Comparison of ENCODE assay signal across 9 cellular contexts in genomic region chr22:19909350-19910179, GRCh38. TPM values are rescaled to one million over a fixed set of nuclear protein-coding genes. Genes with fewer than 3 reads are reported as not detected.
A peak's percentile ranks its signal among the peaks of the same experiment; 100 is the strongest.
DNase-seq lines count a peak whose midpoint lies in the region; ATAC-seq, FAIRE-seq and TF ChIP-seq lines count a peak whose summit lies in the region.
"Had no signal": no experiment of that assay in that cellular context is flagged by ENCODE, and none has a peak within 500 bp of the region (broad histone marks: within the 10 kb centered on the region; RNA-seq: fewer than 3 reads in every experiment).

No MANE protein-coding gene starts in this region.

- H3K27me3 Mint-ChIP-seq in activated CD4-positive, alpha-beta T cell treated with anti-CD3 and anti-CD28 coated beads for 36 hours, result no peaks in the 10 kb centered on the region
- H3K27me3 Mint-ChIP-seq: stimulated activated naive CD8-positive, alpha-beta T cell treated with anti-CD3 and anti-CD28 coated beads, Interleukin-15, Interleukin-2, amounts not matched to agents 100 ng/mL and 50 ng/mL, for 24 hours had no signal

- TF ChIP-seq EP300 in A549 (IDR thresholded peaks at IDR 0.05), result no peak

- peaks cover 20% of the 10 kb centered on the region for H3K36me3 Mint-ChIP-seq in activated CD4-positive, alpha-beta T cell treated with anti-CD3 and anti-CD28 coated beads for 36 hours (ENCODE audit: low read depth)

- TF ChIP-seq RAD21 in A549 (conservative IDR thresholded peaks at IDR 0.05 in 1 of 2, IDR thresholded peaks at IDR 0.05 in 1 of 2), result peak; percentile 92 to 94

- H3K4me1 ChIP-seq in A549, result no peaks in the 10 kb centered on the region

- ATAC-seq in A549, result peak; percentile 92 to 99
- peak; percentile 92 for ATAC-seq in activated CD4-positive, alpha-beta T cell treated with anti-CD3 and anti-CD28 coated beads for 36 hours
- ATAC-seq in left lobe of liver, result peak; percentile 95
- no peak for ATAC-seq in GM21723 (IDR thresholded peaks at IDR 0.05; ENCODE audit: unreplicated experiment)

- H3K4me3 ChIP-seq in A549, result no peak overlapping the region

- TF ChIP-seq CTCF in A549 (IDR thresholded peaks at IDR 0.05), result peak; percentile 75
- TF ChIP-seq CTCF in GM20000 (IDR thresholded peaks at IDR 0.05; ENCODE audit: extremely low read depth, missing control alignments), result peak; percentile 73

- CTCF ChIA-PET in A549 (lab: Yijun Ruan, JAX), result interaction anchor here (0.5 to 9.9 kb wide), 50 partner anchors 8 to 206 kb away, joined by 3 to 215 read pairs (median 4); partner anchors contain the start of genes GNB1L and RTL10
- CTCF ChIA-PET in activated CD4-positive, alpha-beta T cell treated with anti-CD3 and anti-CD28 coated beads for 36 hours (lab: Charles Lee), result interaction anchor here (0.6 to 5.2 kb wide), 24 partner anchors 9 to 976 kb away, joined by 3 to 83 read pairs (median 4); partner anchors contain the start of gene GP1BB

- peak overlapping the region in 1 of 2 experiments; percentile 66; a peak in 3 of 6 replicates for H3K27ac ChIP-seq in A549

- H3K9me3 ChIP-seq in A549, result no peaks in the 10 kb centered on the region

- H3K27ac Mint-ChIP-seq in activated CD4-positive, alpha-beta T cell treated with anti-CD3 and anti-CD28 coated beads for 36 hours, result peak overlapping the region; percentile 45
- H3K27ac Mint-ChIP-seq: stimulated activated naive CD8-positive, alpha-beta T cell treated with anti-CD3 and anti-CD28 coated beads, Interleukin-15, Interleukin-2, amounts not matched to agents 100 ng/mL and 50 ng/mL, for 24 hours had no signal

- no peak overlapping the region for H3K4me2 ChIP-seq in A549

- no peak for FAIRE-seq in A549 (lab: Jason Lieb, UNC)

- H3K9me3 Mint-ChIP-seq in activated CD4-positive, alpha-beta T cell treated with anti-CD3 and anti-CD28 coated beads for 36 hours (ENCODE audit: low read depth), result peaks cover 2% of the 10 kb centered on the region
- H3K9me3 Mint-ChIP-seq: stimulated activated naive CD8-positive, alpha-beta T cell treated with anti-CD3 and anti-CD28 coated beads, Interleukin-15, Interleukin-2, amounts not matched to agents 100 ng/mL and 50 ng/mL, for 24 hours had no signal

- no peak for TF ChIP-seq POLR2A in A549 (IDR thresholded peaks at IDR 0.05; ENCODE audit: low read length)

- H3K4me3 Mint-ChIP-seq in activated CD4-positive, alpha-beta T cell treated with anti-CD3 and anti-CD28 coated beads for 36 hours, result no peak overlapping the region
- H3K4me3 Mint-ChIP-seq: stimulated activated naive CD8-positive, alpha-beta T cell treated with anti-CD3 and anti-CD28 coated beads, Interleukin-15, Interleukin-2, amounts not matched to agents 100 ng/mL and 50 ng/mL, for 24 hours had no signal

- peaks cover 8% of the 10 kb centered on the region for H3K4me1 Mint-ChIP-seq in activated CD4-positive, alpha-beta T cell treated with anti-CD3 and anti-CD28 coated beads for 36 hours

- POLR2A ChIA-PET in A549 (lab: Yijun Ruan, JAX), result interaction anchor here (0.6 to 0.8 kb wide), 2 partner anchors 14 to 179 kb away, joined by 4 to 8 read pairs; no protein-coding TSS in a partner anchor
- POLR2A ChIA-PET in activated CD4-positive, alpha-beta T cell treated with anti-CD3 and anti-CD28 coated beads for 36 hours (lab: Charles Lee), result interaction anchor here (0.8 to 0.9 kb wide), 2 partner anchors 54 to 179 kb away, joined by 5 to 7 read pairs; no protein-coding TSS in a partner anchor

- intact Hi-C loops in activated CD4-positive, alpha-beta T cell treated with anti-CD3 and anti-CD28 coated beads for 36 hours (cut with DNase I, micrococcal nuclease), result loop anchor here (1.0 to 2.0 kb wide), 3 partner anchors 65 to 179 kb away; no protein-coding TSS in a partner anchor

- DNase-seq in A549 (ENCODE audit: low read depth in 1 of 2, low spot score in 1 of 2) (peak; percentile 60 to 68), GM20000 (ENCODE audit: low spot score) (peak; percentile 89), NCI-H524 treated with DMSO at 0.1 percent for 48 hours (lab: John Stamatoyannopoulos, UW) (peak; percentile 23), cerebellum (ENCODE audit: low spot score) (peak; percentile 86), left lobe of liver (ENCODE audit: low spot score) (peak; percentile 73)
- DNase-seq in activated CD4-positive, alpha-beta T cell treated with anti-CD3 and anti-CD28 coated beads for 36 hours, result peak; percentile 92
- peak; percentile 87 for DNase-seq in stimulated activated CD4-positive, alpha-beta T cell treated with anti-CD3 and anti-CD28 coated beads, Interleukin-4, amount 100 ng/mL, for 24 hours

- WGBS in A549 (ENCODE audit: missing lambda C conversion rate), result 33% methylated on average over 6 of the region's 6 CpGs

TF ChIP-seq in A549, 52 proteins besides CTCF, POLR2A, EP300 and RAD21:
- peak; percentile 90 for TF ChIP-seq SMC3 (IDR thresholded peaks at IDR 0.05)
- TF ChIP-seq EHMT2 (IDR thresholded peaks at IDR 0.05; ENCODE audit: low read depth), result no peak

RNA-seq across cellular contexts. Expression of gene COMT, which starts 32.0 kb away (rescaled TPM):
- polyA plus RNA-seq in A549 (2011; rRNA removed) (69.5 and 72.3 TPM in 2 replicates), A549 (2017; fragmentation: RNase III; extraction: RNeasy Plus Mini Kit Qiagen cat#74134 plus additional on column Dnase treatment) (113 to 135 TPM (median 125 TPM) in 3 replicates)
- 269 and 292 TPM in 2 replicates for polyA plus RNA-seq in A549 (2012; cell fraction: cytosol; rRNA removed)
- polyA plus RNA-seq in A549 (2012; cell fraction: nucleus; rRNA removed), result 253 and 314 TPM in 2 replicates
- polyA minus RNA-seq in A549 (2011; rRNA and poly(A)+ RNA removed), result 21.7 and 39.3 TPM in 2 replicates
- total RNA-seq in activated CD4-positive, alpha-beta T cell treated with anti-CD3 and anti-CD28 coated beads for 36 hours, result 10 to 100 TPM; 63.5 to 78.5 TPM
- total RNA-seq in cerebellum (39.5 TPM), left lobe of liver (145 TPM)

RNA-seq across cellular contexts. Expression of gene TXNRD2, which starts 32.1 kb away (rescaled TPM):
- polyA plus RNA-seq in A549 (2011; rRNA removed) (15.5 and 16.3 TPM in 2 replicates), A549 (2017; fragmentation: RNase III; extraction: RNeasy Plus Mini Kit Qiagen cat#74134 plus additional on column Dnase treatment) (25.6 to 29.3 TPM (median 25.6 TPM) in 3 replicates)
- polyA plus RNA-seq in A549 (2012; cell fraction: cytosol; rRNA removed), result 60.5 and 68.7 TPM in 2 replicates
- 95.7 and 112 TPM in 2 replicates for polyA plus RNA-seq in A549 (2012; cell fraction: nucleus; rRNA removed)
- polyA minus RNA-seq in A549 (2011; rRNA and poly(A)+ RNA removed), result 15.1 and 19.5 TPM in 2 replicates
- 10 to 100 TPM; 24.1 to 25.3 TPM for total RNA-seq in activated CD4-positive, alpha-beta T cell treated with anti-CD3 and anti-CD28 coated beads for 36 hours
- total RNA-seq in cerebellum (9.5 TPM), left lobe of liver (44.6 TPM)

RNA-seq across cellular contexts. Expression of gene GNB1L, which starts 54.9 kb away (rescaled TPM):
- polyA plus RNA-seq in A549 (2011; rRNA removed) (1.6 and 1.8 TPM in 2 replicates), A549 (2017; fragmentation: RNase III; extraction: RNeasy Plus Mini Kit Qiagen cat#74134 plus additional on column Dnase treatment) (8.2 to 10.3 TPM (median 8.9 TPM) in 3 replicates)
- polyA plus RNA-seq in A549 (2012; cell fraction: cytosol; rRNA removed), result 11.3 and 16.1 TPM in 2 replicates
- polyA plus RNA-seq in A549 (2012; cell fraction: nucleus; rRNA removed), result 14.3 and 27.3 TPM in 2 replicates
- 0.45 and 0.58 TPM in 2 replicates for polyA minus RNA-seq in A549 (2011; rRNA and poly(A)+ RNA removed)
- total RNA-seq in activated CD4-positive, alpha-beta T cell treated with anti-CD3 and anti-CD28 coated beads for 36 hours, result 10 to 100 TPM in 1 of 2 experiments, 1 to 10 TPM in 1; 7.6 to 12.4 TPM
- total RNA-seq in cerebellum (4.9 TPM), left lobe of liver (4.3 TPM)

RNA-seq across cellular contexts. Expression of gene RTL10, which starts 54.9 kb away (rescaled TPM):
- polyA plus RNA-seq in A549 (2011; rRNA removed) (4.4 and 4.5 TPM in 2 replicates), A549 (2017; fragmentation: RNase III; extraction: RNeasy Plus Mini Kit Qiagen cat#74134 plus additional on column Dnase treatment) (5.1 to 5.3 TPM (median 5.1 TPM) in 3 replicates)
- polyA plus RNA-seq in A549 (2012; cell fraction: cytosol; rRNA removed), result 4.7 and 6.4 TPM in 2 replicates
- 17.3 and 23.4 TPM in 2 replicates for polyA plus RNA-seq in A549 (2012; cell fraction: nucleus; rRNA removed)
- 7.9 and 9.6 TPM in 2 replicates for polyA minus RNA-seq in A549 (2011; rRNA and poly(A)+ RNA removed)
- 10 to 100 TPM; 14.9 to 15.6 TPM for total RNA-seq in activated CD4-positive, alpha-beta T cell treated with anti-CD3 and anti-CD28 coated beads for 36 hours
- total RNA-seq in cerebellum (17.5 TPM), left lobe of liver (9.4 TPM)

Comparison
In these comparisons a context has a peak if more than half of its experiments do, and no peak if none do; other contexts are left out.
1. DNase-seq: peak in every context shown above with its lines; median percentile 92 in activated CD4-positive, alpha-beta T cell treated with anti-CD3 and anti-CD28 coated beads for 36 hours; 89 in GM20000; 87 in stimulated activated CD4-positive, alpha-beta T cell treated with anti-CD3 and anti-CD28 coated beads, Interleukin-4, amount 100 ng/mL, for 24 hours; 86 in cerebellum; 73 in left lobe of liver; 64 in A549; 23 in NCI-H524 treated with DMSO at 0.1 percent for 48 hours.